In genomic region chr2:58908501-58909154, GRCh38 we compare ENCODE assay signal across 1 cellular context.
TF ChIP-seq lines count a peak whose summit lies in the region.

No MANE protein-coding gene starts in this region.

TF ChIP-seq in HepG2, 621 proteins besides CTCF, POLR2A, EP300 and RAD21 (continued from another document):
- TF ChIP-seq, protein P1, sequence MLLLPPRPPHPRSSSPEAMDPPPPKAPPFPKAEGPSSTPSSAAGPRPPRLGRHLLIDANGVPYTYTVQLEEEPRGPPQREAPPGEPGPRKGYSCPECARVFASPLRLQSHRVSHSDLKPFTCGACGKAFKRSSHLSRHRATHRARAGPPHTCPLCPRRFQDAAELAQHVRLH (CRISPR knock-in tag; IDR thresholded peaks at IDR 0.05; ENCODE audit: borderline replicate concordance, low read depth): no peak
- no peak for TF ChIP-seq NPAS2 (CRISPR knock-in tag; IDR thresholded peaks at IDR 0.05; ENCODE audit: borderline replicate concordance)
- TF ChIP-seq, protein P2, sequence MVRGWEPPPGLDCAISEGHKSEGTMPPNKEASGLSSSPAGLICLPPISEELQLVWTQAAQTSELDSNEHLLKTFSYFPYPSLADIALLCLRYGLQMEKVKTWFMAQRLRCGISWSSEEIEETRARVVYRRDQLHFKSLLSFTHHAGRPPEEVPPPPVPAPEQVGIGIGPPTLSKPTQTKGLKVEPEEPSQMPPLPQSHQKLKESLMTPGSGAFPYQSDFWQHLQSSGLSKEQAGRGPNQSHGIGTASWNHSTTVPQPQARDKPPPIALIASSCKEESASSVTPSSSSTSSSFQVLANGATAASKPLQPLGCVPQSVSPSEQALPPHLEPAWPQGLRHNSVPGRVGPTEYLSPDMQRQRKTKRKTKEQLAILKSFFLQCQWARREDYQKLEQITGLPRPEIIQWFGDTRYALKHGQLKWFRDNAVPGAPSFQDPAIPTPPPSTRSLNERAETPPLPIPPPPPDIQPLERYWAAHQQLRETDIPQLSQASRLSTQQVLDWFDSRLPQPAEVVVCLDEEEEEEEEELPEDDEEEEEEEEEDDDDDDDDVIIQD (CRISPR knock-in tag; IDR thresholded peaks at IDR 0.05; ENCODE audit: low read depth): no peak
- TF ChIP-seq POLR2G (IDR thresholded peaks at IDR 0.05; ENCODE audit: low read depth, low read length): no peak
- TF ChIP-seq XRCC5 (optimal IDR thresholded peaks at IDR 0.05; ENCODE audit: low read length): no peak
